Comparison of ENCODE assay signal across 9 cellular contexts in the genomic region with DNA sequence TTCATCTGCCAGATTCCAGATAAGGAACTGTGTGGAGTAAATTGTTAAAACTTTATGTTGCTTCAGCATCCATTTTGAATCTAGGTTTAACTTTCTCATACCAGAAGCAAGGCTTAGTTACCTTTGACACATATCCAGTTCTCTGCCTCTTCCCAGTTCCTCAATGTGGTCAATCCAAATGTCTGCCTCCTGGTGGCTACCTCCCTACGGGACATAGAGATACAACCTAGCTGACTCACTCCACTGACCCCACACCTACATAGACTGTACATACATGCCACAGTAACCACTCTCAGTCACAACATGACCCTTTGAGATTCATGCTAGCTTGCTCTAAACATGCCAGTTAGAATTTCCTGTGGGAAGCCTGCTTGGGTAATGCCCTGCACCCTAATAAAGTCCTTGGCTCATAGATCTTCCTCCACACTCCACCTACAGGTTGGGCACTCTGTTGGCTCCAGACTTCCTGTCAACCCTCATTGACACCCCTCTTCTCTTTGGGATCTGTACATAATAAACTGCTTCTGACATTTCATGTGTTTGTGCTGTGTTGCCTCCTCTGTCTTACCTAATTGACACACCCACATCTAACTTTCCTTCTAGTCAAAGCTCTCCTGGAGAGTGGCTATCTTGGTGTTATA.
DNase-seq lines count a peak whose midpoint lies in the region; TF ChIP-seq lines count a peak whose summit lies in the region.
"Had no signal": no experiment of that assay in that cellular context is flagged by ENCODE, and none has a peak within 500 bp of the region (broad histone marks: within the 10 kb centered on the region; RNA-seq: fewer than 3 reads in every experiment).

No MANE protein-coding gene starts in this region.

- POLR2A ChIA-PET in PC-9 (lab: Charles Lee; ENCODE audit: unreplicated experiment) = no interaction called here

- H3K27me3 ChIP-seq in endodermal cell (ENCODE audit: control insufficient read depth, insufficient read depth, low read length, poor library complexity, severe bottlenecking) = no peaks in the 10 kb centered on the region
- no peaks in the 10 kb centered on the region for H3K27me3 ChIP-seq in osteoblast (ENCODE audit: insufficient read depth, low read length)
- H3K27me3 ChIP-seq in PC-9 (ENCODE audit: insufficient read depth, low read depth) = no peaks in the 10 kb centered on the region

- H3K9me2 ChIP-seq in PC-9 (ENCODE audit: insufficient read depth) = no peaks in the 10 kb centered on the region

- intact Hi-C loops in PC-9 (cut with micrococcal nuclease; ENCODE audit: unreplicated experiment) = no loop called here

- no peaks in the 10 kb centered on the region for H3F3A ChIP-seq in PC-9 (ENCODE audit: insufficient read depth, low read depth)

- no peaks in the 10 kb centered on the region for H3K4me1 ChIP-seq in endodermal cell (ENCODE audit: control insufficient read depth, insufficient read depth, low read length)
- H3K4me1 ChIP-seq in osteoblast (ENCODE audit: insufficient read depth, low read length) = peaks cover 11% of the 10 kb centered on the region
- H3K4me1 ChIP-seq in PC-9 (replicated peaks; ENCODE audit: insufficient read depth) = peaks cover 7% of the 10 kb centered on the region; the same call in 1 of the 2 replicates

- H3K9me3 ChIP-seq in endodermal cell (ENCODE audit: control insufficient read depth, low read length) = no peaks in the 10 kb centered on the region
- no peaks in the 10 kb centered on the region for H3K9me3 ChIP-seq in osteoblast (ENCODE audit: low read depth, low read length)
- no peaks in the 10 kb centered on the region for H3K9me3 ChIP-seq in PC-9 (ENCODE audit: insufficient read depth, low read depth)

- no peaks in the 10 kb centered on the region for H4K20me1 ChIP-seq in osteoblast (ENCODE audit: insufficient read depth, low read length)
- no peaks in the 10 kb centered on the region for H4K20me1 ChIP-seq in PC-9 (ENCODE audit: insufficient read depth)

- peak; percentile 6 for TF ChIP-seq CTCF in GM12865 (IDR thresholded peaks at IDR 0.05; ENCODE audit: insufficient read depth, low read depth, low read length, missing control alignments)
- peak; percentile 81 for TF ChIP-seq CTCF in endodermal cell (conservative IDR thresholded peaks at IDR 0.05)
- peak; percentile 36 for TF ChIP-seq CTCF in osteoblast (IDR thresholded peaks at IDR 0.05; ENCODE audit: extremely low read depth, low read depth, low read length)
- TF ChIP-seq CTCF in PC-9 (conservative IDR thresholded peaks at IDR 0.05) = no peak
- no peak for TF ChIP-seq CTCF in glutamatergic neuron (IDR thresholded peaks at IDR 0.05; ENCODE audit: partially characterized antibody, unreplicated experiment)

- H3K27ac ChIP-seq in endodermal cell (ENCODE audit: low read depth, low read length) (no peak overlapping the region), osteoblast (ENCODE audit: low read depth, low read length) (no peak overlapping the region), PC-9 (no peak overlapping the region)

- H3K4me2 ChIP-seq in osteoblast (ENCODE audit: insufficient read depth, low read length) = no peak overlapping the region
- no peak overlapping the region for H3K4me2 ChIP-seq in PC-9

- H3K9me3 Mint-ChIP-seq in endodermal cell (no peaks in the 10 kb centered on the region), glutamatergic neuron (ENCODE audit: unreplicated experiment) (peaks cover 4% of the 10 kb centered on the region)

- no peaks in the 10 kb centered on the region for H3K36me3 ChIP-seq in endodermal cell (ENCODE audit: control insufficient read depth, insufficient read depth, low read length)
- no peaks in the 10 kb centered on the region for H3K36me3 ChIP-seq in osteoblast (ENCODE audit: insufficient read depth, low read length)
- no peaks in the 10 kb centered on the region for H3K36me3 ChIP-seq in PC-9 (ENCODE audit: low read depth)

- H3K36me3 Mint-ChIP-seq in endodermal cell (ENCODE audit: low read depth) (no peaks in the 10 kb centered on the region), glutamatergic neuron (ENCODE audit: unreplicated experiment) (no peaks in the 10 kb centered on the region)

- CTCF ChIA-PET in PC-9 (lab: Charles Lee) = no interaction called here

- peak overlapping the region; percentile 59 for H2AFZ ChIP-seq in osteoblast (ENCODE audit: low read length)
- H2AFZ ChIP-seq in PC-9 = no peak overlapping the region

- peak overlapping the region; percentile 45 for H3K27ac Mint-ChIP-seq in endodermal cell
- H3K27ac Mint-ChIP-seq in glutamatergic neuron (ENCODE audit: unreplicated experiment) = no peak overlapping the region
- H3K27ac Mint-ChIP-seq: T-helper 17 cell had no signal

- H3K79me2 ChIP-seq in osteoblast (ENCODE audit: insufficient read depth, low read length) (no peaks in the 10 kb centered on the region), PC-9 (ENCODE audit: low read depth) (no peaks in the 10 kb centered on the region)

- H3K4me1 Mint-ChIP-seq in endodermal cell (no peaks in the 10 kb centered on the region), glutamatergic neuron (ENCODE audit: low read depth, unreplicated experiment) (no peaks in the 10 kb centered on the region)
- H3K4me1 Mint-ChIP-seq: T-helper 17 cell had no signal

- no peak overlapping the region for H3K4me3 Mint-ChIP-seq in endodermal cell
- no peak overlapping the region for H3K4me3 Mint-ChIP-seq in glutamatergic neuron (ENCODE audit: unreplicated experiment)
- H3K4me3 Mint-ChIP-seq: T-helper 17 cell had no signal

- H3K9ac ChIP-seq in endodermal cell (ENCODE audit: extremely low read depth, low read length, poor library complexity, severe bottlenecking) = no peak overlapping the region

- H3K27me3 Mint-ChIP-seq in endodermal cell (ENCODE audit: insufficient read depth) (no peaks in the 10 kb centered on the region), glutamatergic neuron (ENCODE audit: unreplicated experiment) (no peaks in the 10 kb centered on the region)

- WGBS in endodermal cell (ENCODE audit: insufficient coverage in 1 of 2, insufficient read length in 1 of 2), 2 experiments = 88 to 91% methylated on average over 1 of the region's 1 CpG

- no TSS peak for BruUV-seq in PC-9 (replicated peaks; lab: Mats Ljungman, UMichigan)

- DNase-seq in GM12865 (ENCODE audit: low read depth) = peak; percentile 26
- DNase-seq in NCI-H226 = peak; percentile 58
- DNase-seq in endodermal cell = peak; percentile 82
- DNase-seq in osteoblast (ENCODE audit: insufficient read length, low spot score, missing footprints) = no peak
- DNase-seq in NCI-H1930 (lab: John Stamatoyannopoulos, UW) = no peak
- no peak for DNase-seq in NCI-H1105 treated with DMSO at 0.1 percent for 48 hours (lab: John Stamatoyannopoulos, UW)
- DNase-seq in PC-9 = no peak
- DNase-seq in glutamatergic neuron = no peak
- DNase-seq: T-helper 17 cell had no signal

- H3K4me3 ChIP-seq in GM12865 (ENCODE audit: low read depth, low read length) = no peak overlapping the region
- H3K4me3 ChIP-seq in endodermal cell (ENCODE audit: low read length) = no peak overlapping the region
- H3K4me3 ChIP-seq in osteoblast (ENCODE audit: insufficient read depth, low read length) = no peak overlapping the region
- no peak overlapping the region for H3K4me3 ChIP-seq in PC-9

Comparison
In these comparisons a context has a peak if more than half of its experiments do, and no peak if none do; other contexts are left out.
1. DNase-seq: peak in GM12865 (single experiment), NCI-H226 (single experiment) and endodermal cell (single experiment); none in osteoblast (single experiment), NCI-H1930 (0 of 2), NCI-H1105 treated with DMSO at 0.1 percent for 48 hours (single experiment), PC-9 (0 of 2) and glutamatergic neuron (single experiment).
2. CTCF ChIP-seq: peak in GM12865 (single experiment), endodermal cell (single experiment) and osteoblast (single experiment); none in PC-9 (single experiment) and glutamatergic neuron (single experiment).